In the genomic region with DNA sequence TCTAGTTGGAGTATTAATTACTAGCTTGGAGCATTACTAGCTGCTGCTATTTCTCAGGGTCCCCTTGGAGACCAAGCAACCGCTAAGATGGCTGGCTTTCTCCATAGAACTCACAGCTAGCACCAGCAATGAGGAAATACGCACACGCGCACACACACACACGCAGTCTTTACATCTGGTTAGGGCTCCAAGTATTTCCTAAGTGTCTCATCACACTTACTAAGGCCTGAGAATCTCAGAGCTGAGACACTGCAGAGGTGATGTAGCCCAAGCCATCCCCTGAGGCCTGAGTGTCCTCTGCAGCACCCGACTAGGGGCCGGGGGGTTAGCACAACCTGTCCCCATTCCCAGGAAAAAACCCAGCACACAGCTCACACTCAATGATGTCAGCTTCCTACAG, we compare ENCODE assay signal across 15 cellular contexts. TPM values are rescaled to one million over a fixed set of nuclear protein-coding genes. Genes with fewer than 3 reads are reported as not detected.
A peak's percentile ranks its signal among the peaks of the same experiment; 100 is the strongest.
DNase-seq lines count a peak whose midpoint lies in the region; ATAC-seq, FAIRE-seq and TF ChIP-seq lines count a peak whose summit lies in the region.
"Had no signal": no experiment of that assay in that cellular context is flagged by ENCODE, and none has a peak within 500 bp of the region (broad histone marks: within the 10 kb centered on the region; RNA-seq: fewer than 3 reads in every experiment).

No MANE protein-coding gene starts in this region.

- no peak for ATAC-seq in CD4-positive, CD25-positive, alpha-beta regulatory T cell (ENCODE audit: low read depth in 2 of 2)
- ATAC-seq in natural killer cell treated with Interleukin-12 subunit alpha and Interleukin-12 subunit beta and Interleukin-15 and Interleukin-18, amount 100 ng/mL, for 72 hours, result no peak
- no peak for ATAC-seq in GM18868 (IDR thresholded peaks at IDR 0.05; ENCODE audit: unreplicated experiment)
- no peak for ATAC-seq in HG02970 (IDR thresholded peaks at IDR 0.05; ENCODE audit: low FRiP score, unreplicated experiment)

- H3K27ac ChIP-seq in CD4-positive, CD25-positive, alpha-beta regulatory T cell (ENCODE audit: insufficient read depth, low read length, poor library complexity, severe bottlenecking), result peak overlapping the region; percentile 60
- H3K27ac ChIP-seq in Karpas-422 (ENCODE audit: low read length), result no peak overlapping the region

- H3K4me1 Mint-ChIP-seq in CD4-positive, CD25-positive, alpha-beta regulatory T cell, result peaks cover 35 to 95% (median 80%) of the 10 kb centered on the region in 4 donors
- peaks cover 55 to 60% of the 10 kb centered on the region in 2 donors for H3K4me1 Mint-ChIP-seq in natural killer cell treated with Interleukin-12 subunit alpha and Interleukin-12 subunit beta and Interleukin-15 and Interleukin-18, amount 100 ng/mL, for 72 hours (ENCODE audit: low read depth in 2 of 2)

- no peak overlapping the region for H3K4me3 ChIP-seq in CD4-positive, CD25-positive, alpha-beta regulatory T cell (ENCODE audit: low read depth, low read length)
- H3K4me3 ChIP-seq in Karpas-422 (ENCODE audit: low read length) (peak overlapping the region; percentile 47), choroid plexus epithelial cell (ENCODE audit: low read depth, low read length) (no peak overlapping the region)
- H3K4me3 ChIP-seq: MG63 had no signal

- no peaks in the 10 kb centered on the region for H3K27me3 ChIP-seq in CD4-positive, CD25-positive, alpha-beta regulatory T cell (ENCODE audit: control insufficient read depth, insufficient read depth, low read length)
- H3K27me3 ChIP-seq in Karpas-422 (ENCODE audit: low read length), result no peaks in the 10 kb centered on the region
- H3K27me3 ChIP-seq: MG63 had no signal

- no peak for TF ChIP-seq CTCF in choroid plexus epithelial cell (conservative IDR thresholded peaks at IDR 0.05; ENCODE audit: low read depth, low read length)
- TF ChIP-seq CTCF in D721Med (IDR thresholded peaks at IDR 0.05; ENCODE audit: insufficient read depth, missing control alignments), result no peak

- peaks cover 67% of the 10 kb centered on the region for H3K79me2 ChIP-seq in Karpas-422 (ENCODE audit: low read length)

- H2AFZ ChIP-seq in Karpas-422 (ENCODE audit: low read length), result no peak overlapping the region

- no peaks in the 10 kb centered on the region for H3K9me3 ChIP-seq in CD4-positive, CD25-positive, alpha-beta regulatory T cell (ENCODE audit: control insufficient read depth in 2 of 2, low read length in 2 of 2)
- H3K9me3 ChIP-seq in Karpas-422 (ENCODE audit: low read length), result no peaks in the 10 kb centered on the region
- H3K9me3 ChIP-seq: MG63 had no signal

- no peaks in the 10 kb centered on the region for H3K9me2 ChIP-seq in Karpas-422 (replicated peaks; ENCODE audit: insufficient read depth, low read length)

- peak overlapping the region; percentile 76 for H3K4me2 ChIP-seq in Karpas-422 (ENCODE audit: low read depth, low read length, poor library complexity, severe bottlenecking)

- H3K9me3 Mint-ChIP-seq in CD4-positive, CD25-positive, alpha-beta regulatory T cell, result no peaks in the 10 kb centered on the region
- H3K9me3 Mint-ChIP-seq in natural killer cell treated with Interleukin-12 subunit alpha and Interleukin-12 subunit beta and Interleukin-15 and Interleukin-18, amount 100 ng/mL, for 72 hours, result no peaks in the 10 kb centered on the region
- H3K9me3 Mint-ChIP-seq: T-helper 1 cell treated with Interleukin-12 subunit alpha and Interleukin-12 subunit beta and Interleukin-4 antibody, amounts not matched to agents 30 μg/mL and 1 μg/mL, for 36 hours had no signal

- no peak for DNase-seq in CD4-positive, CD25-positive, alpha-beta regulatory T cell
- DNase-seq in Karpas-422 (no peak), choroid plexus epithelial cell (ENCODE audit: low read depth) (peak; percentile 26), CD1c-positive myeloid dendritic cell (ENCODE audit: extremely low spot score) (no peak), D721Med (ENCODE audit: insufficient read length, low spot score) (no peak)
- no peak for DNase-seq in natural killer cell treated with Interleukin-12 subunit alpha and Interleukin-12 subunit beta and Interleukin-15 and Interleukin-18, amount 100 ng/mL, for 72 hours (ENCODE audit: low spot score)
- DNase-seq: GF-D8; H7; MG63; stimulated activated CD4-positive, alpha-beta T cell treated with anti-CD3 and anti-CD28 coated beads, Interleukin-4, amount 100 ng/mL, for 1 hour; stimulated activated naive CD4-positive, alpha-beta T cell treated with Interleukin-2 at 50 U/mL for 16 hours had no signal

- H3K36me3 Mint-ChIP-seq in CD4-positive, CD25-positive, alpha-beta regulatory T cell, result peaks cover 32% of the 10 kb centered on the region
- no peaks in the 10 kb centered on the region for H3K36me3 Mint-ChIP-seq in natural killer cell treated with Interleukin-12 subunit alpha and Interleukin-12 subunit beta and Interleukin-15 and Interleukin-18, amount 100 ng/mL, for 72 hours

- peaks cover 18% of the 10 kb centered on the region; the same call in 1 of the 2 replicates for H4K20me1 ChIP-seq in Karpas-422 (ENCODE audit: insufficient read depth, low read depth, low read length)

- FAIRE-seq in D721Med (lab: Jason Lieb, UNC), result no peak

- peaks cover 83% of the 10 kb centered on the region for H3K4me1 ChIP-seq in CD4-positive, CD25-positive, alpha-beta regulatory T cell (ENCODE audit: control insufficient read depth, insufficient read depth, low read length, poor library complexity, severe bottlenecking)
- peaks cover 99% of the 10 kb centered on the region for H3K4me1 ChIP-seq in Karpas-422 (ENCODE audit: low read length)

- H3K27me3 Mint-ChIP-seq in CD4-positive, CD25-positive, alpha-beta regulatory T cell, result no peaks in the 10 kb centered on the region
- no peaks in the 10 kb centered on the region for H3K27me3 Mint-ChIP-seq in natural killer cell treated with Interleukin-12 subunit alpha and Interleukin-12 subunit beta and Interleukin-15 and Interleukin-18, amount 100 ng/mL, for 72 hours

- peak overlapping the region; percentile 70 for H3K9ac ChIP-seq in Karpas-422 (ENCODE audit: low read length)

- H3K4me3 Mint-ChIP-seq in CD4-positive, CD25-positive, alpha-beta regulatory T cell, result peak overlapping the region in 2 of 4 donors; percentile 39 to 64
- H3K4me3 Mint-ChIP-seq in natural killer cell treated with Interleukin-12 subunit alpha and Interleukin-12 subunit beta and Interleukin-15 and Interleukin-18, amount 100 ng/mL, for 72 hours, result no peak overlapping the region
- H3K4me3 Mint-ChIP-seq: CD14-positive monocyte; T-helper 1 cell treated with Interleukin-12 subunit alpha and Interleukin-12 subunit beta and Interleukin-4 antibody, amounts not matched to agents 30 μg/mL and 1 μg/mL, for 36 hours had no signal

- H3K27ac Mint-ChIP-seq in CD4-positive, CD25-positive, alpha-beta regulatory T cell, result peak overlapping the region; percentile 93 to 96 (median 94)
- H3K27ac Mint-ChIP-seq in natural killer cell treated with Interleukin-12 subunit alpha and Interleukin-12 subunit beta and Interleukin-15 and Interleukin-18, amount 100 ng/mL, for 72 hours, result peak overlapping the region; percentile 36 to 79
- H3K27ac Mint-ChIP-seq: T-helper 1 cell treated with Interleukin-12 subunit alpha and Interleukin-12 subunit beta and Interleukin-4 antibody, amounts not matched to agents 30 μg/mL and 1 μg/mL, for 36 hours had no signal

- peaks cover 36% of the 10 kb centered on the region for H3K36me3 ChIP-seq in CD4-positive, CD25-positive, alpha-beta regulatory T cell (ENCODE audit: control insufficient read depth, insufficient read depth, low read length)
- H3K36me3 ChIP-seq in Karpas-422 (ENCODE audit: insufficient read depth, low read length), result peaks cover 24% of the 10 kb centered on the region
- H3K36me3 ChIP-seq: MG63 had no signal

RNA-seq across cellular contexts. Expression of a gene that starts 42.5 kb away (rescaled TPM):
- 216 TPM for total RNA-seq in CD4-positive, CD25-positive, alpha-beta regulatory T cell
- polyA plus RNA-seq in CD4-positive, CD25-positive, alpha-beta regulatory T cell, result 10 to 100 TPM; 38.5 to 60.2 (median 44.8) TPM
- total RNA-seq in Karpas-422 (2014; rRNA removed; shearing (Covaris generic); ENCODE audit: low replicate concordance), result 79.0 and 132 TPM in 2 replicates
- total RNA-seq in natural killer cell treated with Interleukin-12 subunit alpha and Interleukin-12 subunit beta and Interleukin-15 and Interleukin-18, amount 100 ng/mL, for 72 hours, result 10 to 100 TPM; 27.2 to 35.2 TPM
